23 cellular contexts compared by ENCODE assay signal in the genomic region with DNA sequence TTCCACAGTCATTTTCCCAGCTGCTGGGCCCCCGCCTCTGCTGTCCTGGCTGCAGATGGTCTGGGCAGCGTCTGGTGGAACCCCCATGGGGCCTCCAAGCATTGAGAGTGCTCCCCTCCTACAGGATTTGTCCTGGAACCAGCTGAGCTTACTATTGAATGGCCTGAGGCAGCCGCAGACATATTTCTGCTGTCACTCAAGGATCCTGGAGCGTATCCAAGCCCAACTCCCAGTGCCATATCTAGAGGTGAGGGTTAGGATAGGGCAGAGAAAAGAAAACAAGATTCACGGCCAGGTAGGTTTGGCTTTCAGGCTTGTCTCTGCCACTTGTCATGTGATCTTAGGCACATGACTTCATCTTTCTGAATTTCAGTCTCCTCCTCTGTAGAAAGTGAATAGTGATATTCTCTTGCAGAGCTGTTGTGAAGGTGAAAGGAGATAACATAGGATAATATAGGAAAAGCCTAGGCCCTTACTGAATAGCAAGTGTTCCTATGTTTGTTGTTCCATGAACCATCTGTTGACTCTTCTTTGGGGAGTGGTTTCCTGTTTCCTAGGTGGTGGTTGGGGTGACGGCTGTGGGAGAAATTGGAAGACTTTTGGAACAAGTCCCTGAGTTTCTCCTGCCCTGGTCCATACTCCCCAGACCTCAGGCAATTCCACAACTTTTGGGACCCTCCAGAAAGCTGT. TPM values are rescaled to one million over a fixed set of nuclear protein-coding genes. Genes with fewer than 3 reads are reported as not detected.
DNase-seq lines count a peak whose midpoint lies in the region; ATAC-seq and TF ChIP-seq lines count a peak whose summit lies in the region.
"Had no signal": no experiment of that assay in that cellular context is flagged by ENCODE, and none has a peak within 500 bp of the region (broad histone marks: within the 10 kb centered on the region; RNA-seq: fewer than 3 reads in every experiment).

No MANE protein-coding gene starts in this region.

- H3K4me1 ChIP-seq in mucosa of rectum (ENCODE audit: control insufficient read depth in 2 of 2, insufficient read depth in 2 of 2, low read length in 2 of 2), result no peaks in the 10 kb centered on the region
- H3K4me1 ChIP-seq: spleen had no signal

- H3K4me3 ChIP-seq in epithelial cell of esophagus (ENCODE audit: low read length) (no peak overlapping the region), mucosa of rectum (ENCODE audit: low read length in 2 of 2) (no peak overlapping the region)
- H3K4me3 ChIP-seq: spleen had no signal

- H3K27ac ChIP-seq in mucosa of rectum (ENCODE audit: low read depth in 2 of 2, low read length in 2 of 2), result peak overlapping the region; percentile 23 to 41
- H3K27ac ChIP-seq: C4-2B, KMS-11, RWPE1, spleen had no signal

- no peaks in the 10 kb centered on the region for H3K9me3 ChIP-seq in mucosa of rectum (ENCODE audit: control insufficient read depth in 2 of 2, low read length in 2 of 2)
- H3K9me3 ChIP-seq: spleen had no signal

- ATAC-seq in GM21723 (IDR thresholded peaks at IDR 0.05; ENCODE audit: unreplicated experiment), result no peak
- no peak for ATAC-seq in stimulated activated effector memory CD8-positive, alpha-beta T cell treated with anti-CD3 and anti-CD28 coated beads, Interleukin-12 subunit alpha, Interleukin-12 subunit beta, amount 100 ng/mL, for 72 hours
- ATAC-seq: activated naive CD8-positive, alpha-beta T cell treated with anti-CD3 and anti-CD28 coated beads, Interleukin-2, amount 50 U/mL, for 24 hours had no signal

- H3K4me1 Mint-ChIP-seq in stimulated activated effector memory CD8-positive, alpha-beta T cell treated with anti-CD3 and anti-CD28 coated beads, Interleukin-12 subunit alpha, Interleukin-12 subunit beta, amount 100 ng/mL, for 72 hours, result no peaks in the 10 kb centered on the region
- H3K4me1 Mint-ChIP-seq: activated naive CD8-positive, alpha-beta T cell treated with anti-CD3 and anti-CD28 coated beads, Interleukin-2, amount 50 U/mL, for 24 hours; naive B cell had no signal

- no peak for TF ChIP-seq CTCF in epithelial cell of esophagus (IDR thresholded peaks at IDR 0.05; ENCODE audit: insufficient read depth, low read depth, low read length, missing control alignments)

- H3K36me3 Mint-ChIP-seq in stimulated activated effector memory CD8-positive, alpha-beta T cell treated with anti-CD3 and anti-CD28 coated beads, Interleukin-12 subunit alpha, Interleukin-12 subunit beta, amount 100 ng/mL, for 72 hours, result no peaks in the 10 kb centered on the region

- DNase-seq in DMS53 treated with DMSO at 0.1 percent for 48 hours (lab: John Stamatoyannopoulos, UW; ENCODE audit: unreplicated experiment), result peak; percentile 79
- peak; percentile 10 for DNase-seq in M059J (ENCODE audit: low read depth)
- DNase-seq in epithelial cell of esophagus (ENCODE audit: low read depth), result peak; percentile 40
- no peak for DNase-seq in medulla oblongata (ENCODE audit: extremely low spot score)
- DNase-seq in stimulated activated effector memory CD8-positive, alpha-beta T cell treated with anti-CD3 and anti-CD28 coated beads, Interleukin-12 subunit alpha, Interleukin-12 subunit beta, amount 100 ng/mL, for 72 hours (ENCODE audit: low spot score in 2 of 2), result no peak
- DNase-seq: activated CD4-positive, CD25-positive, alpha-beta regulatory T cell; activated CD8-positive, alpha-beta memory T cell treated with anti-CD3 and anti-CD28 coated beads for 24 hours; activated naive CD8-positive, alpha-beta T cell treated with anti-CD3 and anti-CD28 coated beads, Interleukin-2, amount 50 U/mL, for 24 hours; caudate nucleus; effector CD8-positive, alpha-beta T cell; naive B cell; NCI-H1417 treated with DMSO at 0.1 percent for 48 hours; NCI-H526 treated with DMSO at 0.1 percent for 48 hours; posterior cingulate gyrus; spleen; stimulated activated naive CD4-positive, alpha-beta T cell; trophoblast cell had no signal

- no peak overlapping the region for H3K27ac Mint-ChIP-seq in stimulated activated effector memory CD8-positive, alpha-beta T cell treated with anti-CD3 and anti-CD28 coated beads, Interleukin-12 subunit alpha, Interleukin-12 subunit beta, amount 100 ng/mL, for 72 hours
- H3K27ac Mint-ChIP-seq: activated naive CD8-positive, alpha-beta T cell treated with anti-CD3 and anti-CD28 coated beads, Interleukin-2, amount 50 U/mL, for 24 hours; activated T-helper 1 cell treated with anti-CD3 and anti-CD28 coated beads, Interleukin-12 subunit alpha, Interleukin-12 subunit beta, Interleukin-2, Interleukin-4 antibody, amounts not matched to agents 30 ng/mL and 10 ng/mL and 1 ng/mL, durations not matched to agents 14 hours and 24 hours and 36 hours had no signal

- H3K4me3 Mint-ChIP-seq in stimulated activated effector memory CD8-positive, alpha-beta T cell treated with anti-CD3 and anti-CD28 coated beads, Interleukin-12 subunit alpha, Interleukin-12 subunit beta, amount 100 ng/mL, for 72 hours, result no peak overlapping the region
- H3K4me3 Mint-ChIP-seq: activated naive CD8-positive, alpha-beta T cell treated with anti-CD3 and anti-CD28 coated beads, Interleukin-2, amount 50 U/mL, for 24 hours; activated T-helper 1 cell treated with anti-CD3 and anti-CD28 coated beads, Interleukin-12 subunit alpha, Interleukin-12 subunit beta, Interleukin-2, Interleukin-4 antibody, amounts not matched to agents 30 ng/mL and 10 ng/mL and 1 ng/mL, durations not matched to agents 14 hours and 24 hours and 36 hours; naive B cell had no signal

- H3K27me3 ChIP-seq in mucosa of rectum (ENCODE audit: control insufficient read depth in 2 of 2, insufficient read depth in 2 of 2, low read length in 2 of 2), result peaks cover 2 to 4% of the 10 kb centered on the region in 2 donors
- H3K27me3 ChIP-seq: spleen had no signal

- H3K9ac ChIP-seq in mucosa of rectum (ENCODE audit: low read depth in 1 of 2, low read length in 2 of 2), result no peak overlapping the region
- H3K9ac ChIP-seq: KMS-11 had no signal

- no peaks in the 10 kb centered on the region for H3K36me3 ChIP-seq in mucosa of rectum (ENCODE audit: control insufficient read depth in 2 of 2, insufficient read depth in 2 of 2, low read length in 2 of 2)
- H3K36me3 ChIP-seq: spleen had no signal

- no peaks in the 10 kb centered on the region for H3K9me3 Mint-ChIP-seq in stimulated activated effector memory CD8-positive, alpha-beta T cell treated with anti-CD3 and anti-CD28 coated beads, Interleukin-12 subunit alpha, Interleukin-12 subunit beta, amount 100 ng/mL, for 72 hours
- H3K9me3 Mint-ChIP-seq: activated naive CD8-positive, alpha-beta T cell treated with anti-CD3 and anti-CD28 coated beads, Interleukin-2, amount 50 U/mL, for 24 hours; activated T-helper 1 cell treated with anti-CD3 and anti-CD28 coated beads, Interleukin-12 subunit alpha, Interleukin-12 subunit beta, Interleukin-2, Interleukin-4 antibody, amounts not matched to agents 30 ng/mL and 10 ng/mL and 1 ng/mL, durations not matched to agents 14 hours and 24 hours and 36 hours had no signal

RNA-seq across cellular contexts. Expression of gene SEPSECS, which starts 52.3 kb away (rescaled TPM):
- 3.6 and 7.0 TPM in 2 replicates for total RNA-seq in M059J (2014; rRNA removed; shearing (Covaris generic))

Comparison
In these comparisons a context has a peak if more than half of its experiments do, and no peak if none do; other contexts are left out.
1. DNase-seq: peak in DMS53 treated with DMSO at 0.1 percent for 48 hours (single experiment), M059J (single experiment) and epithelial cell of esophagus (single experiment); none in medulla oblongata (single experiment) and stimulated activated effector memory CD8-positive, alpha-beta T cell treated with anti-CD3 and anti-CD28 coated beads, Interleukin-12 subunit alpha, Interleukin-12 subunit beta, amount 100 ng/mL, for 72 hours (0 of 2).